Comparison of ENCODE assay signal across 1 cellular context in the genomic region with DNA sequence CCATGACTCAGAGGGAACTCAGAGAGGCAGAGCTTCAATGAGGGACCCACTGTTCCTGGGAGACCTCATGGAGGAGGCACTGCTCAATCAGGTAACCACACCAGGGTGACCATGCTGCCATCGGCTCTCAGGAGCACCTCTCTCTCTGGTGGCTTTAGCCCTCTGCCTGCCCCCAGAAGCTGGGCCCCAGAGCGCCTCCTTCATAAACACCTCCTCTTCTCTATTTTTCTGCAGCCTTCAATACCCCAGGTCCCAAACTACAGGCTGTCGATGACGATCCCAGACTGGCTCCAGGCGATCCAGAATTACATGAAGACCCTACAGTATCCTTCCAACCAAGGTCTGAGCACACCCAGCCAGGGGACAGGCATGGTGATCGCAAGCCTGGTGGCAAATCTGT.
TF ChIP-seq lines count a peak whose summit lies in the region.

No MANE protein-coding gene starts in this region.

TF ChIP-seq in K562, 482 proteins besides CTCF, POLR2A, EP300 and RAD21:
- TF ChIP-seq NEUROD1 (IDR thresholded peaks at IDR 0.05; ENCODE audit: borderline replicate concordance, low read depth, low read length, partially characterized antibody) (no peak), FOS (IDR thresholded peaks at IDR 0.05; ENCODE audit: extremely low read depth, insufficient read length) (no peak), SNIP1 (IDR thresholded peaks at IDR 0.05; ENCODE audit: low read depth) (no peak), ZNF431 (CRISPR knock-in tag; IDR thresholded peaks at IDR 0.05) (no peak), TEAD4 (IDR thresholded peaks at IDR 0.05; ENCODE audit: low read length) (no peak), TEAD4 (CRISPR knock-in tag; IDR thresholded peaks at IDR 0.05; ENCODE audit: borderline replicate concordance) (no peak), RBM15 (IDR thresholded peaks at IDR 0.05; ENCODE audit: insufficient read depth, low read length) (no peak), PRMT5 (CRISPR knock-in tag; IDR thresholded peaks at IDR 0.05) (no peak), PHF20 (IDR thresholded peaks at IDR 0.05; ENCODE audit: partially characterized antibody) (no peak)
- TF ChIP-seq, protein P1, sequence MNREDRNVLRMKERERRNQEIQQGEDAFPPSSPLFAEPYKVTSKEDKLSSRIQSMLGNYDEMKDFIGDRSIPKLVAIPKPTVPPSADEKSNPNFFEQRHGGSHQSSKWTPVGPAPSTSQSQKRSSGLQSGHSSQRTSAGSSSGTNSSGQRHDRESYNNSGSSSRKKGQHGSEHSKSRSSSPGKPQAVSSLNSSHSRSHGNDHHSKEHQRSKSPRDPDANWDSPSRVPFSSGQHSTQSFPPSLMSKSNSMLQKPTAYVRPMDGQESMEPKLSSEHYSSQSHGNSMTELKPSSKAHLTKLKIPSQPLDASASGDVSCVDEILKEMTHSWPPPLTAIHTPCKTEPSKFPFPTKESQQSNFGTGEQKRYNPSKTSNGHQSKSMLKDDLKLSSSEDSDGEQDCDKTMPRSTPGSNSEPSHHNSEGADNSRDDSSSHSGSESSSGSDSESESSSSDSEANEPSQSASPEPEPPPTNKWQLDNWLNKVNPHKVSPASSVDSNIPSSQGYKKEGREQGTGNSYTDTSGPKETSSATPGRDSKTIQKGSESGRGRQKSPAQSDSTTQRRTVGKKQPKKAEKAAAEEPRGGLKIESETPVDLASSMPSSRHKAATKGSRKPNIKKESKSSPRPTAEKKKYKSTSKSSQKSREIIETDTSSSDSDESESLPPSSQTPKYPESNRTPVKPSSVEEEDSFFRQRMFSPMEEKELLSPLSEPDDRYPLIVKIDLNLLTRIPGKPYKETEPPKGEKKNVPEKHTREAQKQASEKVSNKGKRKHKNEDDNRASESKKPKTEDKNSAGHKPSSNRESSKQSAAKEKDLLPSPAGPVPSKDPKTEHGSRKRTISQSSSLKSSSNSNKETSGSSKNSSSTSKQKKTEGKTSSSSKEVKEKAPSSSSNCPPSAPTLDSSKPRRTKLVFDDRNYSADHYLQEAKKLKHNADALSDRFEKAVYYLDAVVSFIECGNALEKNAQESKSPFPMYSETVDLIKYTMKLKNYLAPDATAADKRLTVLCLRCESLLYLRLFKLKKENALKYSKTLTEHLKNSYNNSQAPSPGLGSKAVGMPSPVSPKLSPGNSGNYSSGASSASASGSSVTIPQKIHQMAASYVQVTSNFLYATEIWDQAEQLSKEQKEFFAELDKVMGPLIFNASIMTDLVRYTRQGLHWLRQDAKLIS (CRISPR knock-in tag; IDR thresholded peaks at IDR 0.05) = no peak
- TF ChIP-seq, protein P2, sequence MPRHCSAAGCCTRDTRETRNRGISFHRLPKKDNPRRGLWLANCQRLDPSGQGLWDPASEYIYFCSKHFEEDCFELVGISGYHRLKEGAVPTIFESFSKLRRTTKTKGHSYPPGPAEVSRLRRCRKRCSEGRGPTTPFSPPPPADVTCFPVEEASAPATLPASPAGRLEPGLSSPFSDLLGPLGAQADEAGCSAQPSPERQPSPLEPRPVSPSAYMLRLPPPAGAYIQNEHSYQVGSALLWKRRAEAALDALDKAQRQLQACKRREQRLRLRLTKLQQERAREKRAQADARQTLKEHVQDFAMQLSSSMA (CRISPR knock-in tag; IDR thresholded peaks at IDR 0.05) = no peak
TF ChIP-seq in K562: peak in this region for 0.
